In genomic region chr2:42572297-42573081, GRCh38 we compare ENCODE assay signal across 17 cellular contexts.
"Had no signal": no experiment of that assay in that cellular context is flagged by ENCODE, and none has a peak within 500 bp of the region (broad histone marks: within the 10 kb centered on the region; RNA-seq: fewer than 3 reads in every experiment).

No MANE protein-coding gene starts in this region.

- H3K36me3 ChIP-seq: prostate gland had no signal

- H3K9me3 Mint-ChIP-seq: activated CD4-positive, alpha-beta memory T cell treated with anti-CD3 and anti-CD28 coated beads for 36 hours; activated T-cell treated with anti-CD3 and anti-CD28 coated beads, Interleukin-2, amount 50 U/mL, for 4 hours; naive thymus-derived CD4-positive, alpha-beta T cell; T-helper 2 cell treated with Interferon-gamma antibody and Interleukin-4, amounts not matched to agents 5 μg/mL and 100 μg/mL, for 36 hours had no signal

- H3K4me3 ChIP-seq: coronary artery, lower lobe of right lung, prostate gland, sigmoid colon had no signal

- DNase-seq: activated CD4-positive, alpha-beta memory T cell treated with anti-CD3 and anti-CD28 coated beads for 36 hours; activated CD4-positive, CD25-positive, alpha-beta regulatory T cell treated with anti-CD3 and anti-CD28 coated beads, Interleukin-2, amount 50 U/mL, for 72 hours; activated naive CD4-positive, alpha-beta T cell; activated T-cell treated with anti-CD3 and anti-CD28 coated beads, Interleukin-2, amount 50 U/mL, for 4 hours; caudate nucleus; effector memory CD4-positive, alpha-beta T cell; erythroblast; left cardiac atrium; lower lobe of right lung; naive thymus-derived CD4-positive, alpha-beta T cell; occipital lobe; sigmoid colon; stimulated activated naive CD4-positive, alpha-beta T cell; SW 1271 had no signal

- H3K9me3 ChIP-seq: lower lobe of right lung, prostate gland, sigmoid colon had no signal

- H3K27ac Mint-ChIP-seq: activated CD4-positive, alpha-beta memory T cell treated with anti-CD3 and anti-CD28 coated beads for 36 hours had no signal

- H3K27me3 Mint-ChIP-seq: activated CD4-positive, alpha-beta memory T cell treated with anti-CD3 and anti-CD28 coated beads for 36 hours; naive thymus-derived CD4-positive, alpha-beta T cell had no signal

- H3K27me3 ChIP-seq: sigmoid colon had no signal

- ATAC-seq: activated T-cell treated with anti-CD3 and anti-CD28 coated beads, Interleukin-2, amount 50 U/mL, for 4 hours; left cardiac atrium; lower lobe of right lung; naive thymus-derived CD4-positive, alpha-beta T cell had no signal

- H3K4me1 ChIP-seq: prostate gland had no signal

- H3K4me3 Mint-ChIP-seq: activated CD4-positive, alpha-beta memory T cell treated with anti-CD3 and anti-CD28 coated beads for 36 hours; activated T-cell treated with anti-CD3 and anti-CD28 coated beads, Interleukin-2, amount 50 U/mL, for 4 hours; T-helper 2 cell treated with Interferon-gamma antibody and Interleukin-4, amounts not matched to agents 5 μg/mL and 100 μg/mL, for 36 hours had no signal

- H3K27ac ChIP-seq: coronary artery, lower lobe of right lung, prostate gland, sigmoid colon had no signal
